Comparison of ENCODE assay signal across 16 cellular contexts in the genomic region with DNA sequence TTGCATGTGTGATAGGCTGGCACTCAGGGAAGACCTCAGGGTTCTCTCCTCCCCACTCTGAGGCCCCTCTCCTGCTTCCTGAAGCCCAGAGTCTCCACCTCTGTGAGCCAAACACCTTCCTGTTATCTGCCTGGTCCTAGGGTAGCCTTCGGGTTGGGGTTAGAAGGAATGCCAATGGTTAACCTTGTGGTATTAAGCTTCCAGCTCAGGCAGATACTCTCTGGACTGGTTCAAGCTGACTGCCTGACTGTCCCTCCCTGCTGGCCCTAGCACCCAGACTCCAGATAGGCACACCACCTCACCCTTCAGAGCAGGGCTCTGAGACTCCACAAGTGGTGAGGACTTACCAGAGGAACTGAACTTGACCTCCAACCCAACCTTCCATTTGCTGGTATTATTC. TPM values are rescaled to one million over a fixed set of nuclear protein-coding genes. Genes with fewer than 3 reads are reported as not detected.
"Had no signal": no experiment of that assay in that cellular context is flagged by ENCODE, and none has a peak within 500 bp of the region (broad histone marks: within the 10 kb centered on the region; RNA-seq: fewer than 3 reads in every experiment).

No MANE protein-coding gene starts in this region.

RNA-seq across cellular contexts. Expression of a gene that starts 7.0 kb away (rescaled TPM):
- total RNA-seq: hepatocyte, kidney epithelial cell, lung microvascular endothelial cell, osteocyte, pulmonary artery endothelial cell had no signal
- polyA plus RNA-seq: hepatocyte; naive thymus-derived CD4-positive, alpha-beta T cell had no signal

RNA-seq across cellular contexts. Expression of a gene that starts 36.8 kb away (rescaled TPM):
- total RNA-seq: esophagus squamous epithelium, hepatocyte, kidney epithelial cell, mesenteric fat pad, mononuclear cell, osteocyte, pulmonary artery endothelial cell, sciatic nerve, skeletal muscle tissue, spleen, subcutaneous adipose tissue, tibial nerve, upper lobe of right lung had no signal
- polyA plus RNA-seq: hepatocyte; liver; naive thymus-derived CD4-positive, alpha-beta T cell; spleen had no signal

RNA-seq across cellular contexts. Expression of a gene that starts 49.4 kb away (rescaled TPM):
- total RNA-seq: lung microvascular endothelial cell; mononuclear cell; naive thymus-derived CD4-positive, alpha-beta T cell; osteocyte; pulmonary artery endothelial cell; spleen; subcutaneous adipose tissue had no signal
- polyA plus RNA-seq: naive thymus-derived CD4-positive, alpha-beta T cell had no signal
